In the genomic region with DNA sequence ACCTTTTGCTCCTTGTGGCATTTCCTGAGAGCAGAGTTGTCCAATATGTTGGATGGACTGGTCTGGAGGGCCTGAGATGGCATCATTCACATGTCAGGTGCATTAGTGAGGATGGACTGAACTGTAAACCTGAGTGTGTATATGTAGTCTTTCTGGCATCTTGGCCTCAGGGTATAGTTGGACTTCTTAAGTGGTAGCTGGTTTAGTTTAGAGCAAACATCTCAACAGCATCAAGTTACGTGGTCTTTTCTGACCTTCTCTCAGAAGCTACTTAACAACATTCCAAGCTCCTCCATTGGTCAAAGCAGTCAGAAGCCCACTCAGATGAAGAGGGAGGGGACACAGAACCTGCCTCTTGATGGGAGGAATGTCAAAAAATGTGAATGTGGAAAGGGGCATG, we compare ENCODE assay signal across 26 cellular contexts.
"Had no signal": no experiment of that assay in that cellular context is flagged by ENCODE, and none has a peak within 500 bp of the region (broad histone marks: within the 10 kb centered on the region; RNA-seq: fewer than 3 reads in every experiment).

No MANE protein-coding gene starts in this region.

- FAIRE-seq: astrocyte, urothelium cell line had no signal

- H3K36me3 ChIP-seq: heart right ventricle, left lung, lower lobe of right lung, right lobe of liver, thoracic aorta, WERI-Rb-1 had no signal

- H3K9me3 ChIP-seq: lower lobe of right lung, mucosa of descending colon, right lobe of liver, thoracic aorta had no signal

- DNase-seq: activated CD4-positive, alpha-beta memory T cell treated with anti-CD3 and anti-CD28 coated beads, Interleukin-2, amount 10 ng/mL, durations not matched to agents 7 days and 5 days; activated CD4-positive, alpha-beta T cell treated with anti-CD3 and anti-CD28 coated beads, Interleukin-2, amount 10 ng/mL, durations not matched to agents 7 days and 5 days; activated CD8-positive, alpha-beta memory T cell treated with anti-CD3 and anti-CD28 coated beads, Interleukin-2, amount 50 U/mL, for 48 hours; activated gamma-delta T cell; activated naive CD4-positive, alpha-beta T cell treated with anti-CD3 and anti-CD28 coated beads, Interleukin-2, amount 10 ng/mL, durations not matched to agents 7 days and 5 days; activated naive CD8-positive, alpha-beta T cell treated with anti-CD3 and anti-CD28 coated beads, Interleukin-2, amount 10 ng/mL, durations not matched to agents 7 days and 5 days; activated T-cell treated with anti-CD3 and anti-CD28 coated beads, Interleukin-2, amount 50 U/mL, for 24 hours; amniotic stem cell; central memory CD4-positive, alpha-beta T cell; endodermal cell; foreskin keratinocyte; heart right ventricle; kidney glomerular epithelial cell; left lung; lower lobe of right lung; mucosa of descending colon; posterior cingulate gyrus; right lobe of liver; stimulated activated CD4-positive, alpha-beta T cell treated with anti-CD3 and anti-CD28 coated beads, Interleukin-2, amount 100 ng/mL, for 48 hours; stimulated activated naive CD8-positive, alpha-beta T cell treated with anti-CD3 and anti-CD28 coated beads, Interleukin-15, Interleukin-2, amounts not matched to agents 100 U/mL and 50 U/mL, for 24 hours; T-cell; trophoblast cell; WERI-Rb-1 had no signal

- H3K4me3 ChIP-seq: heart right ventricle, left lung, lower lobe of right lung, mucosa of descending colon, right lobe of liver, thoracic aorta had no signal

- H3K27me3 ChIP-seq: foreskin keratinocyte, heart right ventricle, left lung, right lobe of liver had no signal

- H3K4me1 ChIP-seq: foreskin keratinocyte, heart right ventricle, left lung, lower lobe of right lung, right lobe of liver had no signal
